8 cellular contexts compared by ENCODE assay signal in genomic region chr2:174485763-174486613, GRCh38. TPM values are rescaled to one million over a fixed set of nuclear protein-coding genes. Genes with fewer than 3 reads are reported as not detected.
DNase-seq lines count a peak whose midpoint lies in the region; ATAC-seq and TF ChIP-seq lines count a peak whose summit lies in the region.

No MANE protein-coding gene starts in this region.

- H3K4me3 Mint-ChIP-seq in activated naive CD4-positive, alpha-beta T cell treated with anti-CD3 and anti-CD28 coated beads, Interleukin-2, amount 50 U/mL, for 24 hours: peak overlapping the region; percentile 98

- no peaks in the 10 kb centered on the region for H3K27me3 Mint-ChIP-seq in activated naive CD4-positive, alpha-beta T cell treated with anti-CD3 and anti-CD28 coated beads, Interleukin-2, amount 50 U/mL, for 24 hours

- H3K4me1 Mint-ChIP-seq in activated naive CD4-positive, alpha-beta T cell treated with anti-CD3 and anti-CD28 coated beads, Interleukin-2, amount 50 U/mL, for 24 hours: peaks cover 56% of the 10 kb centered on the region

- peak overlapping the region; percentile 89 for H3K27ac Mint-ChIP-seq in activated naive CD4-positive, alpha-beta T cell treated with anti-CD3 and anti-CD28 coated beads, Interleukin-2, amount 50 U/mL, for 24 hours

- intact Hi-C loops in left ventricle myocardium inferior (cut with micrococcal nuclease): no loop called here
- intact Hi-C loops in posterior cingulate gyrus (cut with DNase I): loop anchor here (2.0 kb wide), 1 partner anchor 75 kb away; no protein-coding TSS in a partner anchor

- peaks cover 12% of the 10 kb centered on the region for H3K36me3 ChIP-seq in left ventricle myocardium inferior

- DNase-seq in activated gamma-delta T cell treated with anti-CD3 and anti-CD28 coated beads, Interleukin-2, amount 50 U/mL, for 16 hours (ENCODE audit: low read depth): peak; percentile 3
- no peak for DNase-seq in activated gamma-delta T cell (lab: John Stamatoyannopoulos, UW)
- peak; percentile 52 for DNase-seq in NCI-H524 treated with DMSO at 0.1 percent for 48 hours (lab: John Stamatoyannopoulos, UW)
- peak; percentile 16 for DNase-seq in left ventricle myocardium inferior
- DNase-seq in posterior cingulate gyrus: peak in 6 of 10 donors; percentile 15 to 85 (median 24)
- DNase-seq in NCI-H1417 treated with DMSO at 0.1 percent for 48 hours (lab: John Stamatoyannopoulos, UW): no peak

- H3K4me3 ChIP-seq in left ventricle myocardium inferior: peak overlapping the region; percentile 77

- peak overlapping the region; percentile 79 for H3K27ac ChIP-seq in left ventricle myocardium inferior (replicated peaks)

- H3K9me3 Mint-ChIP-seq in activated naive CD4-positive, alpha-beta T cell treated with anti-CD3 and anti-CD28 coated beads, Interleukin-2, amount 50 U/mL, for 24 hours: no peaks in the 10 kb centered on the region

- H3K4me1 ChIP-seq in left ventricle myocardium inferior: peaks cover 26% of the 10 kb centered on the region

- H3K9me3 ChIP-seq in left ventricle myocardium inferior (replicated peaks): no peaks in the 10 kb centered on the region

- ATAC-seq in HG02885 (IDR thresholded peaks at IDR 0.05; ENCODE audit: poor library complexity, unreplicated experiment): peak; percentile 23

- H3K36me3 Mint-ChIP-seq in activated naive CD4-positive, alpha-beta T cell treated with anti-CD3 and anti-CD28 coated beads, Interleukin-2, amount 50 U/mL, for 24 hours: peaks cover 6% of the 10 kb centered on the region

- no peaks in the 10 kb centered on the region for H3K27me3 ChIP-seq in left ventricle myocardium inferior (ENCODE audit: low read depth)

- TF ChIP-seq CTCF in left ventricle myocardium inferior (IDR thresholded peaks at IDR 0.05; ENCODE audit: borderline replicate concordance): no peak

RNA-seq across cellular contexts. Expression of gene GPR155, which starts 0.8 kb away (rescaled TPM):
- total RNA-seq in left ventricle myocardium inferior: 16.3 TPM

Comparison
In these comparisons a context has a peak if more than half of its experiments do, and no peak if none do; other contexts are left out.
1. DNase-seq: peak in activated gamma-delta T cell treated with anti-CD3 and anti-CD28 coated beads, Interleukin-2, amount 50 U/mL, for 16 hours (single experiment), NCI-H524 treated with DMSO at 0.1 percent for 48 hours (single experiment), left ventricle myocardium inferior (single experiment) and posterior cingulate gyrus (6 of 10); none in activated gamma-delta T cell (single experiment) and NCI-H1417 treated with DMSO at 0.1 percent for 48 hours (single experiment).